ENCODE assay signal across 8 cellular contexts in the genomic region with DNA sequence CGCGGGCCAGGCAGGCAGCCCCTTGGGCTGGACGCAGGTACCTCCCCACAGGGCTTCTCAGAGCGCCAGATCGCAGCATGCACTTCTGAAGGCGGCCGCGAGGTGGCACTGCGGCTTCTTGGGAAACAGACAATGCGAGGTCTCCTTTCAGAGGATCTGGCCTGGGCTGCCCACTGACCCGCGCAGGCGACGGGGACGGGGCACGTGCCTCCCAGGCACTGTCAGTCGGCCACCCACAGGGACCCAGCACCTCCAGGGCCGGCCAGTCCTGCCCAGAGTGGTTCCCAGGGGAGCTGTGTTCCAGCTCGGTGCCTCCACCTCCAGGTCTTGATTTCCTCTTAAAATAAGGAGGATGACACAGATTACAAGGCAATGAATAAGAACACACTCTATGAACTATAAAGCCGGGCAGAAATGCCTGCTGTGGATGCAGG. TPM values are rescaled to one million over a fixed set of nuclear protein-coding genes. Genes with fewer than 3 reads are reported as not detected.
DNase-seq lines count a peak whose midpoint lies in the region; ATAC-seq, FAIRE-seq and TF ChIP-seq lines count a peak whose summit lies in the region.

No MANE protein-coding gene starts in this region.

- peak overlapping the region; percentile 49 for H2AFZ ChIP-seq in SU-DHL-6 (ENCODE audit: low read depth, low read length, severe bottlenecking)

- no peak overlapping the region for H3K27ac Mint-ChIP-seq in activated naive CD4-positive, alpha-beta T cell treated with anti-CD3 and anti-CD28 coated beads, Interleukin-2, amount 50 U/mL, for 72 hours

- H3K27me3 ChIP-seq in SU-DHL-6 (ENCODE audit: low read length) (no peaks in the 10 kb centered on the region), upper lobe of left lung (no peaks in the 10 kb centered on the region)

- intact Hi-C loops in Right ventricle myocardium inferior (cut with DNase I) = loop anchor here (2.0 to 5.0 kb wide), 3 partner anchors 497 to 865 kb away; no protein-coding TSS in a partner anchor
- intact Hi-C loops in posterior vena cava (cut with DNase I) = loop anchor here (5.0 kb wide), 1 partner anchor 778 kb away; no protein-coding TSS in a partner anchor

- H3K27ac ChIP-seq in SU-DHL-6 (ENCODE audit: low read depth, low read length) = no peak overlapping the region; the same call in 1 of the 2 replicates
- H3K27ac ChIP-seq in upper lobe of left lung = peak overlapping the region in 2 of 4 donors; percentile 18 to 44

- TF ChIP-seq CTCF in SU-DHL-6 (IDR thresholded peaks at IDR 0.05; ENCODE audit: insufficient read depth, low read length, poor library complexity, severe bottlenecking) (peak; percentile 81), upper lobe of left lung (IDR thresholded peaks at IDR 0.05) (peak; percentile 95 to 98 (median 97))

- ATAC-seq in activated naive CD4-positive, alpha-beta T cell treated with anti-CD3 and anti-CD28 coated beads, Interleukin-2, amount 50 U/mL, for 72 hours = peak; percentile 79 to 90
- ATAC-seq in Right ventricle myocardium inferior = peak; percentile 77
- ATAC-seq in upper lobe of left lung (ENCODE audit: low FRiP score in 2 of 2) = peak; percentile 91 to 92
- no peak for ATAC-seq in GM18909 (IDR thresholded peaks at IDR 0.05; ENCODE audit: poor library complexity, unreplicated experiment)

- 5 to 7% methylated on average over 12 to 17 of the region's 20 CpGs for WGBS in upper lobe of left lung, 2 donors

- no peaks in the 10 kb centered on the region for H3K9me3 ChIP-seq in SU-DHL-6 (ENCODE audit: insufficient read depth, low read length)
- no peaks in the 10 kb centered on the region for H3K9me3 ChIP-seq in upper lobe of left lung

- H3K4me3 ChIP-seq in SU-DHL-6 (ENCODE audit: insufficient read depth, low read length, poor library complexity, severe bottlenecking) (no peak overlapping the region), upper lobe of left lung (peak overlapping the region in 1 of 4 donors; percentile 11)

- H3K9me3 Mint-ChIP-seq in activated naive CD4-positive, alpha-beta T cell treated with anti-CD3 and anti-CD28 coated beads, Interleukin-2, amount 50 U/mL, for 72 hours = no peaks in the 10 kb centered on the region

- H4K20me1 ChIP-seq in SU-DHL-6 (ENCODE audit: low read depth, low read length) = no peaks in the 10 kb centered on the region

- H3K36me3 Mint-ChIP-seq in activated naive CD4-positive, alpha-beta T cell treated with anti-CD3 and anti-CD28 coated beads, Interleukin-2, amount 50 U/mL, for 72 hours = no peaks in the 10 kb centered on the region

- H3K36me3 ChIP-seq in SU-DHL-6 (ENCODE audit: low read length) = no peaks in the 10 kb centered on the region
- no peaks in the 10 kb centered on the region for H3K36me3 ChIP-seq in upper lobe of left lung

- peak; percentile 73 for FAIRE-seq in GM12891 (lab: Jason Lieb, UNC)

- TF ChIP-seq POLR2A in GM12891 (IDR thresholded peaks at IDR 0.05; ENCODE audit: low read depth, low read length) = no peak
- TF ChIP-seq POLR2A in upper lobe of left lung (IDR thresholded peaks at IDR 0.05) = no peak

- H3K9ac ChIP-seq in SU-DHL-6 (ENCODE audit: low read length) = peak overlapping the region; percentile 32; the same call in 1 of the 2 replicates

- DNase-seq in GM12891 (ENCODE audit: insufficient read length, low spot score) (peak; percentile 79), NCI-H1092 treated with DMSO at 0.1 percent for 48 hours (lab: John Stamatoyannopoulos, UW) (peak; percentile 79), Right ventricle myocardium inferior (ENCODE audit: missing footprints) (peak; percentile 93), posterior vena cava (ENCODE audit: low spot score) (peak; percentile 94), upper lobe of left lung (peak; percentile 83 to 98)
- peak; percentile 80 to 86 for DNase-seq in activated naive CD4-positive, alpha-beta T cell treated with anti-CD3 and anti-CD28 coated beads, Interleukin-2, amount 50 U/mL, for 72 hours (ENCODE audit: low spot score in 2 of 2)

- no peaks in the 10 kb centered on the region for H3K79me2 ChIP-seq in SU-DHL-6 (ENCODE audit: insufficient read depth, low read length)

- H3K9me2 ChIP-seq in SU-DHL-6 (replicated peaks; ENCODE audit: insufficient read depth, low read length) = no peaks in the 10 kb centered on the region

- no peak for TF ChIP-seq EP300 in upper lobe of left lung (IDR thresholded peaks at IDR 0.05)

- peaks cover 7 to 10% (median 8%) of the 10 kb centered on the region in 4 donors for H3K4me1 ChIP-seq in upper lobe of left lung

- no peaks in the 10 kb centered on the region for H3F3A ChIP-seq in SU-DHL-6 (ENCODE audit: insufficient read depth)

- H3K4me2 ChIP-seq in SU-DHL-6 (ENCODE audit: low read depth, low read length, poor library complexity, severe bottlenecking) = peak overlapping the region; percentile 59

TF ChIP-seq in GM12891, 5 proteins besides CTCF, POLR2A, EP300 and RAD21:
- TF ChIP-seq TAF1 (IDR thresholded peaks at IDR 0.05; ENCODE audit: low read depth, low read length) (no peak), POU2F2 (IDR thresholded peaks at IDR 0.05; ENCODE audit: low read depth, low read length) (no peak), PAX5 (IDR thresholded peaks at IDR 0.05; ENCODE audit: insufficient read depth, low read length, severe bottlenecking) (no peak), POLR2AphosphoS5 (IDR thresholded peaks at IDR 0.05; ENCODE audit: low read depth, low read length) (no peak), SPI1 (IDR thresholded peaks at IDR 0.05; ENCODE audit: low read depth, low read length) (no peak)
TF ChIP-seq in GM12891: peak in this region for 0.

RNA-seq across cellular contexts. Expression of a gene that starts 24.4 kb away (rescaled TPM):
- polyA plus RNA-seq in GM12891 (2012; ENCODE audit: low read depth, missing spikeins) = 0.19 TPM
- total RNA-seq in activated naive CD4-positive, alpha-beta T cell treated with anti-CD3 and anti-CD28 coated beads, Interleukin-2, amount 50 U/mL, for 72 hours = 1 to 10 TPM; 2.3 to 3.2 TPM
- 3.5 TPM for total RNA-seq in Right ventricle myocardium inferior
- 10 to 100 TPM in 1 of 2 donors, 1 to 10 TPM in 1; 7.4 to 12.1 TPM for total RNA-seq in posterior vena cava
- total RNA-seq in upper lobe of left lung = 10 to 100 TPM in 5 of 6 donors, 1 to 10 TPM in 1; 7.6 to 14.4 (median 12.4) TPM

RNA-seq across cellular contexts. Expression of a gene that starts 24.7 kb away (rescaled TPM):
- polyA plus RNA-seq in GM12891 (2012; ENCODE audit: low read depth, missing spikeins) = 13.1 TPM
- 10 to 100 TPM; 13.6 to 19.7 TPM for total RNA-seq in activated naive CD4-positive, alpha-beta T cell treated with anti-CD3 and anti-CD28 coated beads, Interleukin-2, amount 50 U/mL, for 72 hours
- 11.7 TPM for total RNA-seq in Right ventricle myocardium inferior
- total RNA-seq in posterior vena cava = 10 to 100 TPM in 1 of 2 donors, 1 to 10 TPM in 1; 7.3 to 10.1 TPM
- total RNA-seq in upper lobe of left lung = 10 to 100 TPM; 16.6 to 35.6 (median 21.8) TPM
